ENCODE assay signal across 32 cellular contexts in genomic region chr3:123270818-123271217, GRCh38.
"Had no signal": no experiment of that assay in that cellular context is flagged by ENCODE, and none has a peak within 500 bp of the region (broad histone marks: within the 10 kb centered on the region; RNA-seq: fewer than 3 reads in every experiment).

No MANE protein-coding gene starts in this region.

- FAIRE-seq: astrocyte, bronchial epithelial cell had no signal

- H3K4me1 ChIP-seq: Peyer's patch had no signal

- DNase-seq: activated CD4-positive, alpha-beta T cell treated with anti-CD3 and anti-CD28 coated beads, Interleukin-2, amount 10 ng/mL, durations not matched to agents 24 days and 14 days; activated CD4-positive, alpha-beta T cell treated with anti-CD3 and anti-CD28 coated beads, Interleukin-2, amount 50 U/mL, for 4 hours; activated CD8-positive, alpha-beta T cell treated with anti-CD3 and anti-CD28 coated beads for 36 hours; activated gamma-delta T cell; activated naive CD4-positive, alpha-beta T cell treated with Interleukin-2 at 50 U/mL for 16 hours; activated naive CD8-positive, alpha-beta T cell treated with anti-CD3 and anti-CD28 coated beads, Interleukin-2, amount 10 ng/mL, durations not matched to agents 7 days and 5 days; activated T-cell treated with anti-CD3 and anti-CD28 coated beads, Interleukin-2, amount 50 U/mL, for 24 hours; caudate nucleus; cerebellar nuclear complex; Kasumi-1; KG1; MM.1S; NCI-H1092 treated with DMSO at 0.1 percent for 48 hours; NCI-H1417 treated with DMSO at 0.1 percent for 48 hours; NCI-H187 treated with DMSO at 0.1 percent for 48 hours; NCI-H2081; NCI-H226; NCI-H446 treated with DMSO at 0.1 percent for 48 hours; NCI-H524; Peyer's patch; RPMI8226; SHP77 treated with DMSO at 0.1 percent for 48 hours; SW 1271; T-helper 1 cell; T-helper 2 cell; T-helper 9 cell had no signal

- H3K4me3 Mint-ChIP-seq: activated CD4-positive, alpha-beta T cell treated with anti-CD3 and anti-CD28 coated beads, Interleukin-2, amount 10 ng/mL, durations not matched to agents 24 days and 14 days; activated CD8-positive, alpha-beta T cell treated with anti-CD3 and anti-CD28 coated beads for 36 hours; activated naive CD4-positive, alpha-beta T cell treated with anti-CD3 and anti-CD28 coated beads, Interleukin-2, amount 50 U/mL, for 24 hours; activated naive CD8-positive, alpha-beta T cell treated with anti-CD3 and anti-CD28 coated beads, Interleukin-2, amount 10 ng/mL, durations not matched to agents 7 days and 5 days; activated T-cell treated with anti-CD3 and anti-CD28 coated beads, Interleukin-2, amount 50 U/mL, for 24 hours; brain had no signal

- H3K4me3 ChIP-seq: Peyer's patch, SJSA1 had no signal

- H3K27me3 ChIP-seq: Peyer's patch, SJSA1 had no signal

- H3K27ac ChIP-seq: Peyer's patch, SJSA1 had no signal

- H3K9me3 ChIP-seq: Peyer's patch, SJSA1 had no signal

- H3K27ac Mint-ChIP-seq: activated CD4-positive, alpha-beta T cell treated with anti-CD3 and anti-CD28 coated beads, Interleukin-2, amount 10 ng/mL, durations not matched to agents 24 days and 14 days; activated CD8-positive, alpha-beta T cell treated with anti-CD3 and anti-CD28 coated beads for 36 hours; activated naive CD4-positive, alpha-beta T cell treated with anti-CD3 and anti-CD28 coated beads, Interleukin-2, amount 50 U/mL, for 24 hours; activated naive CD8-positive, alpha-beta T cell treated with anti-CD3 and anti-CD28 coated beads, Interleukin-2, amount 10 ng/mL, durations not matched to agents 7 days and 5 days; activated T-cell treated with anti-CD3 and anti-CD28 coated beads, Interleukin-2, amount 50 U/mL, for 24 hours; activated T-helper 2 cell treated with anti-CD3 and anti-CD28 coated beads, Interferon-gamma antibody, Interleukin-2, Interleukin-4, amounts not matched to agents 10 μg/mL and 5 μg/mL and 100 μg/mL, durations not matched to agents 14 hours and 24 hours and 36 hours had no signal

- H3K36me3 ChIP-seq: SJSA1 had no signal

- H3K4me1 Mint-ChIP-seq: activated CD4-positive, alpha-beta T cell treated with anti-CD3 and anti-CD28 coated beads, Interleukin-2, amount 10 ng/mL, durations not matched to agents 24 days and 14 days; activated naive CD4-positive, alpha-beta T cell treated with anti-CD3 and anti-CD28 coated beads, Interleukin-2, amount 50 U/mL, for 24 hours had no signal

- H3K9me3 Mint-ChIP-seq: activated CD4-positive, alpha-beta T cell treated with anti-CD3 and anti-CD28 coated beads, Interleukin-2, amount 10 ng/mL, durations not matched to agents 24 days and 14 days; activated naive CD4-positive, alpha-beta T cell treated with anti-CD3 and anti-CD28 coated beads, Interleukin-2, amount 50 U/mL, for 24 hours; activated naive CD8-positive, alpha-beta T cell treated with anti-CD3 and anti-CD28 coated beads, Interleukin-2, amount 10 ng/mL, durations not matched to agents 7 days and 5 days; activated T-cell treated with anti-CD3 and anti-CD28 coated beads, Interleukin-2, amount 50 U/mL, for 24 hours; activated T-helper 2 cell treated with anti-CD3 and anti-CD28 coated beads, Interferon-gamma antibody, Interleukin-2, Interleukin-4, amounts not matched to agents 10 μg/mL and 5 μg/mL and 100 μg/mL, durations not matched to agents 14 hours and 24 hours and 36 hours had no signal

- H3K27me3 Mint-ChIP-seq: activated CD4-positive, alpha-beta T cell treated with anti-CD3 and anti-CD28 coated beads, Interleukin-2, amount 10 ng/mL, durations not matched to agents 24 days and 14 days; activated CD8-positive, alpha-beta T cell treated with anti-CD3 and anti-CD28 coated beads for 36 hours; activated naive CD4-positive, alpha-beta T cell treated with anti-CD3 and anti-CD28 coated beads, Interleukin-2, amount 50 U/mL, for 24 hours; activated naive CD8-positive, alpha-beta T cell treated with anti-CD3 and anti-CD28 coated beads, Interleukin-2, amount 10 ng/mL, durations not matched to agents 7 days and 5 days; activated T-cell treated with anti-CD3 and anti-CD28 coated beads, Interleukin-2, amount 50 U/mL, for 24 hours; brain had no signal

- ATAC-seq: activated CD8-positive, alpha-beta T cell treated with anti-CD3 and anti-CD28 coated beads for 36 hours had no signal
